33 cellular contexts compared by ENCODE assay signal in the genomic region with DNA sequence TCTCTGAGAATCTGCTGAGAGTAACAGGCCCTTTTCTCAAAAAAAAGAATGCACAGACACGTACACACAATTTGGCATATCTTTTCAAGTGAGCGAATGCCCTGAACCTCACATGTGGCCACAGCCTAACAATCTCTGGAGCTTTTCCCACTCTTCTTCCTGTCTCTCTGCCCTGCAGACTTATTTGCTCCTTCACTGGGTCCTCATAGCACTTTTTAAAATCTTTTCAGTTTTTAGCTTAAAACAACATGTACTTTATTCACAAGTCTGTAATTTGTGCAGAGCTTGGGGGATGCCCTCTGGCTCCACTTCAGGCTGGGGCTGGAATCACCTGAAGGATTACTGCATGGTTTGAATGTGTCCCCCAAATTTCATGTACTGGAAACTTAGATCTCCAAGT. TPM values are rescaled to one million over a fixed set of nuclear protein-coding genes. Genes with fewer than 3 reads are reported as not detected.
"Had no signal": no experiment of that assay in that cellular context is flagged by ENCODE, and none has a peak within 500 bp of the region (broad histone marks: within the 10 kb centered on the region; RNA-seq: fewer than 3 reads in every experiment).

No MANE protein-coding gene starts in this region.

- H3K4me3 ChIP-seq: cardiac muscle cell, MG63, Peyer's patch had no signal

- H3K4me1 ChIP-seq: Peyer's patch had no signal

- ATAC-seq: activated CD8-positive, alpha-beta memory T cell treated with anti-CD3 and anti-CD28 coated beads, Interleukin-2, amount 10 ng/mL, durations not matched to agents 7 days and 5 days; activated T-cell treated with anti-CD3 and anti-CD28 coated beads, Interleukin-2, amount 50 U/mL, for 72 hours; activated T-helper 17 cell treated with anti-CD3 and anti-CD28 coated beads, Interleukin-2, amount 50 U/mL, for 72 hours; Right ventricle myocardium inferior had no signal

- H3K36me3 ChIP-seq: cardiac muscle cell, MG63, Peyer's patch, WERI-Rb-1 had no signal

- H3K9me3 Mint-ChIP-seq: central memory CD8-positive, alpha-beta T cell had no signal

- H3K9me3 ChIP-seq: Peyer's patch had no signal

- DNase-seq: activated CD4-positive, alpha-beta memory T cell treated with anti-CD3 and anti-CD28 coated beads, Interleukin-2, amount 10 ng/mL, durations not matched to agents 7 days and 5 days; activated CD4-positive, alpha-beta T cell treated with anti-CD3 and anti-CD28 coated beads for 1 hour; activated CD4-positive, alpha-beta T cell treated with anti-CD3 and anti-CD28 coated beads for 48 hours; activated CD4-positive, CD25-positive, alpha-beta regulatory T cell; activated CD8-positive, alpha-beta memory T cell treated with anti-CD3 and anti-CD28 coated beads for 24 hours; activated CD8-positive, alpha-beta memory T cell treated with anti-CD3 and anti-CD28 coated beads, Interleukin-2, amount 10 ng/mL, durations not matched to agents 7 days and 5 days; activated CD8-positive, alpha-beta memory T cell treated with anti-CD3 and anti-CD28 coated beads, Interleukin-2, amount 50 U/mL, for 48 hours; activated effector memory CD4-positive, alpha-beta T cell treated with anti-CD3 and anti-CD28 coated beads, Interleukin-2, amount 50 U/mL, for 16 hours; activated naive CD4-positive, alpha-beta T cell; activated naive CD4-positive, alpha-beta T cell treated with anti-CD3 and anti-CD28 coated beads, Interleukin-2, amount 50 U/mL, for 16 hours; activated naive CD8-positive, alpha-beta T cell treated with anti-CD3 and anti-CD28 coated beads for 36 hours; activated T-cell treated with anti-CD3 and anti-CD28 coated beads, Interleukin-2, amount 50 U/mL, for 72 hours; amniotic stem cell; aorta; Karpas-422; MG63; MV-4-11; NCI-H1092; NCI-H1436 treated with DMSO at 0.1 percent for 48 hours; NCI-H1694 treated with DMSO at 0.1 percent for 48 hours; NCI-H2029; NCI-H345; NCI-H524 treated with DMSO at 0.1 percent for 48 hours; Peyer's patch; SIG-M5; T1000; WERI-Rb-1 had no signal

- H3K27ac Mint-ChIP-seq: activated CD4-positive, alpha-beta memory T cell treated with anti-CD3 and anti-CD28 coated beads, Interleukin-2, amount 10 ng/mL, durations not matched to agents 7 days and 5 days; activated CD8-positive, alpha-beta memory T cell treated with anti-CD3 and anti-CD28 coated beads, Interleukin-2, amount 10 ng/mL, durations not matched to agents 7 days and 5 days; activated naive CD8-positive, alpha-beta T cell treated with anti-CD3 and anti-CD28 coated beads for 36 hours; activated T-cell treated with anti-CD3 and anti-CD28 coated beads, Interleukin-2, amount 50 U/mL, for 72 hours; activated T-helper 17 cell treated with anti-CD3 and anti-CD28 coated beads, Interleukin-2, amount 50 U/mL, for 72 hours had no signal

- H3K4me1 Mint-ChIP-seq: activated CD8-positive, alpha-beta memory T cell treated with anti-CD3 and anti-CD28 coated beads, Interleukin-2, amount 10 ng/mL, durations not matched to agents 7 days and 5 days; activated naive CD8-positive, alpha-beta T cell treated with anti-CD3 and anti-CD28 coated beads for 36 hours; activated T-helper 17 cell treated with anti-CD3 and anti-CD28 coated beads, Interleukin-2, amount 50 U/mL, for 72 hours; central memory CD8-positive, alpha-beta T cell had no signal

- H3K27ac ChIP-seq: cardiac muscle cell, Peyer's patch, RWPE1, WERI-Rb-1 had no signal

- H3K4me3 Mint-ChIP-seq: activated CD4-positive, alpha-beta memory T cell treated with anti-CD3 and anti-CD28 coated beads, Interleukin-2, amount 10 ng/mL, durations not matched to agents 7 days and 5 days; activated CD8-positive, alpha-beta memory T cell treated with anti-CD3 and anti-CD28 coated beads, Interleukin-2, amount 10 ng/mL, durations not matched to agents 7 days and 5 days; activated naive CD8-positive, alpha-beta T cell treated with anti-CD3 and anti-CD28 coated beads for 36 hours; activated T-cell treated with anti-CD3 and anti-CD28 coated beads, Interleukin-2, amount 50 U/mL, for 72 hours; activated T-helper 17 cell treated with anti-CD3 and anti-CD28 coated beads, Interleukin-2, amount 50 U/mL, for 72 hours; central memory CD8-positive, alpha-beta T cell had no signal

- H3K27me3 Mint-ChIP-seq: activated naive CD8-positive, alpha-beta T cell treated with anti-CD3 and anti-CD28 coated beads for 36 hours; activated T-helper 17 cell treated with anti-CD3 and anti-CD28 coated beads, Interleukin-2, amount 50 U/mL, for 72 hours; central memory CD8-positive, alpha-beta T cell had no signal

- H3K27me3 ChIP-seq: cardiac muscle cell, MG63, Peyer's patch had no signal

RNA-seq across cellular contexts. Expression of a gene that starts 9.0 kb away (rescaled TPM):
- total RNA-seq: SK-MEL-5 had no signal
